ENCODE assay signal across 30 cellular contexts in the genomic region with DNA sequence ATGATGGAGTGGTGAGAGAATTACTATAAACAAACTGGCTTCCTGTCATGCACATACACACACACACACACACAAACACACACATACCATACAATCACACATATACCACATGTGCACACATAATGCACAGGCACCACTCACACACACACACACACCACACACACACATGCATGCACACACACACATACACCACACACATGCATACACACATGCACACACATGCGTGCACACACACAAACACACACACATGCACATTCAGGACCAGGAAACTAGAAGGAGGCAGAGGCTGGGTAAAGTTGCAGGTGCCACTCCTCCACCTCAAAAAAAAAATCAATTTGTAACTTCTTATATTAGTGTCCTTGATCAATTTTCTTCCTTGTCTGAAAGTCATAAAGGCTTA.
"Had no signal": no experiment of that assay in that cellular context is flagged by ENCODE, and none has a peak within 500 bp of the region (broad histone marks: within the 10 kb centered on the region; RNA-seq: fewer than 3 reads in every experiment).

No MANE protein-coding gene starts in this region.

- H3K27ac ChIP-seq: VCaP had no signal

- H3K27ac Mint-ChIP-seq: activated B cell treated with CpG ODN at 0.5 μM for 24 hours; activated CD8-positive, alpha-beta T cell treated with anti-CD3 and anti-CD28 coated beads for 36 hours; activated naive CD8-positive, alpha-beta T cell; activated T-helper 17 cell treated with anti-CD3 and anti-CD28 coated beads, Interleukin-2, amount 50 U/mL, for 72 hours; effector memory CD8-positive, alpha-beta T cell had no signal

- H3K9me3 Mint-ChIP-seq: activated B cell treated with CpG ODN at 0.5 μM for 24 hours; activated CD8-positive, alpha-beta T cell treated with anti-CD3 and anti-CD28 coated beads for 36 hours; activated T-cell treated with anti-CD3 and anti-CD28 coated beads, Interleukin-2, amount 50 U/mL, for 4 hours had no signal

- H3K27me3 Mint-ChIP-seq: activated B cell treated with CpG ODN at 0.5 μM for 24 hours; activated CD8-positive, alpha-beta T cell treated with anti-CD3 and anti-CD28 coated beads for 36 hours; activated naive CD8-positive, alpha-beta T cell; activated T-helper 17 cell treated with anti-CD3 and anti-CD28 coated beads, Interleukin-2, amount 50 U/mL, for 72 hours; effector memory CD8-positive, alpha-beta T cell had no signal

- FAIRE-seq: astrocyte, colon, frontal cortex, TTC549 had no signal

- ATAC-seq: activated CD4-positive, CD25-positive, alpha-beta regulatory T cell treated with anti-CD3 and anti-CD28 coated beads, Interleukin-2, amount 50 U/mL, for 24 hours; activated CD8-positive, alpha-beta T cell treated with anti-CD3 and anti-CD28 coated beads for 36 hours; activated T-cell treated with anti-CD3 and anti-CD28 coated beads, Interleukin-2, amount 50 U/mL, for 4 hours; activated T-helper 17 cell treated with anti-CD3 and anti-CD28 coated beads, Interleukin-2, amount 50 U/mL, for 72 hours; effector memory CD8-positive, alpha-beta T cell had no signal

- H3K36me3 Mint-ChIP-seq: activated naive CD8-positive, alpha-beta T cell had no signal

- H3K4me1 Mint-ChIP-seq: activated B cell treated with CpG ODN at 0.5 μM for 24 hours; activated T-helper 17 cell treated with anti-CD3 and anti-CD28 coated beads, Interleukin-2, amount 50 U/mL, for 72 hours had no signal

- H3K4me3 Mint-ChIP-seq: activated B cell treated with CpG ODN at 0.5 μM for 24 hours; activated CD8-positive, alpha-beta T cell treated with anti-CD3 and anti-CD28 coated beads for 36 hours; activated naive CD8-positive, alpha-beta T cell; activated T-cell treated with anti-CD3 and anti-CD28 coated beads, Interleukin-2, amount 50 U/mL, for 4 hours; activated T-helper 17 cell treated with anti-CD3 and anti-CD28 coated beads, Interleukin-2, amount 50 U/mL, for 72 hours; effector memory CD8-positive, alpha-beta T cell had no signal

- DNase-seq: activated B cell treated with CpG ODN at 0.5 μM for 24 hours; activated CD4-positive, alpha-beta T cell treated with anti-CD3 and anti-CD28 coated beads for 48 hours; activated CD4-positive, alpha-beta T cell treated with anti-CD3 and anti-CD28 coated beads, Interleukin-2, amount 50 U/mL, for 1 hour; activated CD4-positive, alpha-beta T cell treated with anti-CD3 and anti-CD28 coated beads, Interleukin-2, amount 50 U/mL, for 48 hours; activated CD8-positive, alpha-beta memory T cell treated with anti-CD3 and anti-CD28 coated beads for 24 hours; activated CD8-positive, alpha-beta T cell treated with anti-CD3 and anti-CD28 coated beads for 36 hours; activated effector memory CD4-positive, alpha-beta T cell treated with Interleukin-2 at 50 U/mL for 16 hours; activated gamma-delta T cell treated with Interleukin-2 at 50 U/mL for 16 hours; activated naive CD4-positive, alpha-beta T cell treated with anti-CD3 and anti-CD28 coated beads, Interleukin-2, amount 50 U/mL, for 16 hours; activated naive CD4-positive, alpha-beta T cell treated with Interleukin-2 at 50 U/mL for 16 hours; activated T-cell treated with anti-CD3 and anti-CD28 coated beads, Interleukin-2, amount 50 U/mL, for 4 hours; amniotic stem cell; anterior cingulate cortex; caudate nucleus; cortex of kidney; dermis blood vessel endothelial cell; effector CD4-positive, alpha-beta T cell; effector memory CD8-positive, alpha-beta T cell; erythroblast; foreskin fibroblast; head of caudate nucleus; T-helper 2 cell had no signal
